Comparison of ENCODE assay signal across 13 cellular contexts in the genomic region with DNA sequence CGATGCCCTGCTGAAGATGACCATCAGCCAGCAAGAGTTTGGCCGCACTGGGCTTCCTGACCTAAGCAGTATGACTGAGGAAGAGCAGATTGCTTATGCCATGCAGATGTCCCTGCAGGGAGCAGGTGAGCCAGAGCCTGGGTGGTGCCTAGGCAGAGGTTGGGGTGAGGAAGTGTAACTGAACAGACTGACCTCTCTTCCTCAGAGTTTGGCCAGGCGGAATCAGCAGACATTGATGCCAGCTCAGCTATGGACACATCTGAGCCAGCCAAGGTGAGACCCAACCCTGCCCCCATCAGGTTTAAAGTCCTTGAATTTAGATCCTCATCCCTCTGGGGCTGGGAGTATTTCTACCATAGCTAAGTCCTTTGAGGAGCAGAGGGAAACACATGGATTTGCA. TPM values are rescaled to one million over a fixed set of nuclear protein-coding genes. Genes with fewer than 3 reads are reported as not detected.
A peak's percentile ranks its signal among the peaks of the same experiment; 100 is the strongest.
DNase-seq lines count a peak whose midpoint lies in the region; ATAC-seq, FAIRE-seq and TF ChIP-seq lines count a peak whose summit lies in the region.
"Had no signal": no experiment of that assay in that cellular context is flagged by ENCODE, and none has a peak within 500 bp of the region (broad histone marks: within the 10 kb centered on the region; RNA-seq: fewer than 3 reads in every experiment).

No MANE protein-coding gene starts in this region.

- TF ChIP-seq RAD21 in HepG2 (CRISPR knock-in tag; IDR thresholded peaks at IDR 0.05) = no peak

- H3K9me3 ChIP-seq in Caco-2 (no peaks in the 10 kb centered on the region), HepG2 (ENCODE audit: low read length) (no peaks in the 10 kb centered on the region), gastroesophageal sphincter (no peaks in the 10 kb centered on the region)
- H3K9me3 ChIP-seq: HAP-1 had no signal

- DNase-seq in Caco-2 (no peak), RWPE1 (ENCODE audit: low spot score) (no peak), HepG2 (ENCODE audit: low spot score) (no peak), posterior vena cava (ENCODE audit: low spot score) (peak; percentile 67), nucleus accumbens (lab: John Stamatoyannopoulos, UW) (no peak)
- DNase-seq: CD8-positive, alpha-beta T cell; COR-L47; GF-D8 had no signal

- no peaks in the 10 kb centered on the region for H3K27me3 Mint-ChIP-seq in Caco-2 (ENCODE audit: insufficient read depth, unreplicated experiment)

- H3K4me3 Mint-ChIP-seq in Caco-2 (ENCODE audit: unreplicated experiment) = no peak overlapping the region
- H3K4me3 Mint-ChIP-seq: CD14-positive monocyte; CD8-positive, alpha-beta T cell had no signal

- peak overlapping the region; percentile 48 for H3K9ac ChIP-seq in HepG2 (ENCODE audit: insufficient read depth, low read depth, low read length)

- peak overlapping the region; percentile 54 for H3K27ac ChIP-seq in RWPE1
- peak overlapping the region; percentile 83 for H3K27ac ChIP-seq in HepG2 (ENCODE audit: extremely low read length, insufficient read depth, low read length)
- no peak overlapping the region for H3K27ac ChIP-seq in gastroesophageal sphincter

- H3K4me2 ChIP-seq in HepG2 (ENCODE audit: low read depth, low read length) = peak overlapping the region; percentile 61; the same call in 1 of the 2 replicates

- TF ChIP-seq EP300 in HepG2 (IDR thresholded peaks at IDR 0.05; ENCODE audit: low read depth in 2 of 2, low read length in 2 of 2) (no peak), HepG2 (CRISPR knock-in tag; IDR thresholded peaks at IDR 0.05; ENCODE audit: borderline replicate concordance) (no peak), gastroesophageal sphincter (IDR thresholded peaks at IDR 0.05) (no peak)

- intact Hi-C loops in Caco-2 (cut with micrococcal nuclease; ENCODE audit: unreplicated experiment) = no loop called here
- intact Hi-C loops in HepG2 (cut with micrococcal nuclease; ENCODE audit: unreplicated experiment) = no loop called here
- intact Hi-C loops in posterior vena cava (cut with DNase I) = no loop called here

- H3K79me2 ChIP-seq in HepG2 (ENCODE audit: insufficient read depth, low read length) = peaks cover 2% of the 10 kb centered on the region

- in situ Hi-C loops in HepG2 (cut with HindIII; ENCODE audit: extremely low pct_ligation_motif_present, low pct_unique_long_range_greater_than_20kb) = no loop called here

- H3K4me1 Mint-ChIP-seq in Caco-2 (ENCODE audit: low read depth, unreplicated experiment) = peaks cover 7% of the 10 kb centered on the region

- H3K9me3 Mint-ChIP-seq in Caco-2 (ENCODE audit: unreplicated experiment) = no peaks in the 10 kb centered on the region
- H3K9me3 Mint-ChIP-seq: CD14-positive monocyte; CD8-positive, alpha-beta T cell had no signal

- no TSS peak for BruUV-seq in Caco-2 (replicated peaks; lab: Mats Ljungman, UMichigan)
- BruUV-seq in HepG2 (replicated peaks; lab: Mats Ljungman, UMichigan) = no TSS peak

- H3K4me3 ChIP-seq in Caco-2 (ENCODE audit: low read depth, low read length) = no peak overlapping the region
- H3K4me3 ChIP-seq in HepG2 (replicated peaks in 1 of 3; ENCODE audit: insufficient read depth in 1 of 3, low read depth in 2 of 3, low read length in 3 of 3) = no peak overlapping the region
- no peak overlapping the region for H3K4me3 ChIP-seq in gastroesophageal sphincter
- H3K4me3 ChIP-seq: HAP-1 had no signal

- H3K36me3 Mint-ChIP-seq in Caco-2 (ENCODE audit: insufficient read depth, unreplicated experiment) = peaks cover 79% of the 10 kb centered on the region

- CTCF ChIA-PET in Caco-2 (lab: Charles Lee) = interaction anchor here (0.6 kb wide), 1 partner anchor 78 kb away, joined by 3 read pairs; no protein-coding TSS in a partner anchor
- CTCF ChIA-PET in RWPE1 (lab: Yijun Ruan, JAX) = no interaction called here
- CTCF ChIA-PET in HepG2 (lab: Yijun Ruan, JAX; ENCODE audit: low intra/inter-chr PET ratio, low total read pairs) = no interaction called here

- WGBS in HepG2 (ENCODE audit: low lambda C conversion rate) = 92% methylated on average over 3 of the region's 3 CpGs
- 84 to 90% methylated on average over 2 of the region's 3 CpGs for WGBS in gastroesophageal sphincter (ENCODE audit: low coverage in 1 of 2), 2 donors

- H3K36me3 ChIP-seq in Caco-2 (ENCODE audit: control insufficient read depth, insufficient read depth, low read length) (no peaks in the 10 kb centered on the region; the same call in none of the 2 replicates), HepG2 (replicated peaks in 1 of 2; ENCODE audit: control insufficient read depth in 1 of 2, insufficient read depth in 2 of 2, low read length in 2 of 2) (peaks cover 14 to 47% of the 10 kb centered on the region in 2 experiments), gastroesophageal sphincter (peaks cover 0 to 91% of the 10 kb centered on the region in 2 donors)

- POLR2A ChIA-PET in Caco-2 (lab: Charles Lee) (no interaction called here), RWPE1 (lab: Yijun Ruan, JAX; ENCODE audit: low non-redundant PET) (no interaction called here), HepG2 (lab: Yijun Ruan, JAX) (interaction anchor here (1.7 to 6.9 kb wide), 4 partner anchors 11 to 77 kb away, joined by 6 to 67 read pairs (median 30); partner anchors contain the start of genes PSMD4, VPS72 and ZNF687)

- TF ChIP-seq CTCF in Caco-2 (IDR thresholded peaks at IDR 0.05; ENCODE audit: insufficient read depth in 1 of 2, low read depth in 1 of 2, low read length in 1 of 2, severe bottlenecking in 1 of 2, unreplicated experiment in 1 of 2) (no peak), RWPE1 (conservative IDR thresholded peaks at IDR 0.05; ENCODE audit: low read depth) (no peak), HepG2 (CRISPR knock-in tag; IDR thresholded peaks at IDR 0.05) (no peak), gastroesophageal sphincter (IDR thresholded peaks at IDR 0.05) (no peak)

- peak overlapping the region; percentile 2 for H3K27ac Mint-ChIP-seq in Caco-2 (ENCODE audit: unreplicated experiment)

- FAIRE-seq in HepG2 (lab: Jason Lieb, UNC) = no peak
- FAIRE-seq: H1 had no signal

- ATAC-seq in HepG2 = no peak; the same call in 2 of the 3 replicates
- no peak for ATAC-seq in GM18861 (IDR thresholded peaks at IDR 0.05; ENCODE audit: unreplicated experiment)
- no peak for ATAC-seq in gastroesophageal sphincter
- ATAC-seq: CD8-positive, alpha-beta T cell had no signal

- H3K4me1 ChIP-seq in Caco-2 (peaks cover 7% of the 10 kb centered on the region; the same call in 1 of the 2 replicates), HepG2 (ENCODE audit: insufficient read depth, low read length) (peaks cover 26% of the 10 kb centered on the region), gastroesophageal sphincter (no peaks in the 10 kb centered on the region)
- H3K4me1 ChIP-seq: HAP-1 had no signal

- H3K27me3 ChIP-seq in Caco-2 (replicated peaks; ENCODE audit: control insufficient read depth, insufficient read depth, low read length) (no peaks in the 10 kb centered on the region), HepG2 (ENCODE audit: control insufficient read depth in 1 of 2, insufficient read depth in 2 of 2, low read length in 2 of 2) (no peaks in the 10 kb centered on the region), gastroesophageal sphincter (no peaks in the 10 kb centered on the region)

- H2AFZ ChIP-seq in HepG2 (ENCODE audit: low read length) = no peak overlapping the region

- no peaks in the 10 kb centered on the region for H4K20me1 ChIP-seq in HepG2 (ENCODE audit: insufficient read depth, low read length)

- TF ChIP-seq POLR2A in HepG2 (IDR thresholded peaks at IDR 0.05; ENCODE audit: insufficient read depth in 1 of 2, low read depth in 2 of 2, low read length in 2 of 2) (no peak), gastroesophageal sphincter (IDR thresholded peaks at IDR 0.05) (no peak)

RNA-seq across cellular contexts. Expression of gene PSMD4, which starts 11.8 kb away (rescaled TPM):
- 250 and 253 TPM in 2 replicates for total RNA-seq in Caco-2 (2022)
- total RNA-seq in HepG2 (2016; rRNA removed; fragmentation: Illumina TruSeq; extraction: Trizol) = 243 and 320 TPM in 2 replicates
- total RNA-seq in HepG2 (2016; cell fraction: cytosol; rRNA removed; fragmentation: Illumina TruSeq; extraction: Trizol; ENCODE audit: low read depth) = 97.9 and 99.1 TPM in 2 replicates
- total RNA-seq in HepG2 (2016; cell fraction: insoluble cytoplasmic fraction; rRNA removed; fragmentation: Illumina TruSeq; extraction: Trizol) = 248 and 329 TPM in 2 replicates
- 108 and 110 TPM in 2 replicates for total RNA-seq in HepG2 (2016; cell fraction: membrane; rRNA removed; fragmentation: Illumina TruSeq; extraction: Trizol)
- total RNA-seq in HepG2 (2016; cell fraction: nucleus; rRNA removed; fragmentation: Illumina TruSeq; extraction: Trizol) = 101 TPM in 2 replicates
- 174 and 194 TPM in 2 replicates for polyA plus RNA-seq in HepG2 (2011; rRNA removed)
- 235 and 265 TPM in 2 replicates for polyA plus RNA-seq in HepG2 (2011; cell fraction: cytosol; rRNA removed)
- polyA plus RNA-seq in HepG2 (2011; cell fraction: nucleus; rRNA removed) = 94.5 and 113 TPM in 2 replicates
- 151 and 156 TPM in 2 replicates for polyA plus RNA-seq in HepG2 (2012)
- polyA plus RNA-seq in HepG2 (2016; cell fraction: cytosol; fragmentation: Illumina TruSeq; extraction: Trizol; ENCODE audit: low read depth) = 64.7 and 68.2 TPM in 2 replicates
- polyA plus RNA-seq in HepG2 (2016; cell fraction: insoluble cytoplasmic fraction; fragmentation: Illumina TruSeq; extraction: Trizol; ENCODE audit: low read depth) = 215 and 240 TPM in 2 replicates
- 61.2 and 68.2 TPM in 2 replicates for polyA plus RNA-seq in HepG2 (2016; cell fraction: membrane; fragmentation: Illumina TruSeq; extraction: Trizol; ENCODE audit: low read depth)
- 167 and 175 TPM in 2 replicates for polyA plus RNA-seq in HepG2 (2016; cell fraction: nucleus; fragmentation: Illumina TruSeq; extraction: Trizol; ENCODE audit: insufficient read depth, low read depth)
- 154 and 325 TPM in 2 replicates for polyA minus RNA-seq in HepG2 (2011; rRNA and poly(A)+ RNA removed; ENCODE audit: low replicate concordance)
- 62.2 and 71.6 TPM in 2 replicates for polyA minus RNA-seq in HepG2 (2011; cell fraction: cytosol; rRNA and poly(A)+ RNA removed)
- 41.6 and 53.0 TPM in 2 replicates for polyA minus RNA-seq in HepG2 (2011; cell fraction: nucleus; rRNA and poly(A)+ RNA removed)
- total RNA-seq in posterior vena cava = 100 to 1,000 TPM; 131 to 139 TPM
- 100 to 1,000 TPM; 163 to 184 (median 171) TPM for total RNA-seq in gastroesophageal sphincter

RNA-seq across cellular contexts. Expression of gene ZNF687, which starts 15.8 kb away (rescaled TPM):
- total RNA-seq in Caco-2 (2022) (23.9 and 30.2 TPM in 2 replicates), HepG2 (2016; rRNA removed; fragmentation: Illumina TruSeq; extraction: Trizol) (14.1 and 15.0 TPM in 2 replicates), posterior vena cava (10 to 100 TPM; 16.7 to 17.1 TPM), gastroesophageal sphincter (10 to 100 TPM; 18.4 to 27.6 (median 24.4) TPM)
- total RNA-seq in HepG2 (2016; cell fraction: cytosol; rRNA removed; fragmentation: Illumina TruSeq; extraction: Trizol; ENCODE audit: low read depth) = 3.3 and 3.9 TPM in 2 replicates
- 13.7 and 14.2 TPM in 2 replicates for total RNA-seq in HepG2 (2016; cell fraction: insoluble cytoplasmic fraction; rRNA removed; fragmentation: Illumina TruSeq; extraction: Trizol)
- total RNA-seq in HepG2 (2016; cell fraction: membrane; rRNA removed; fragmentation: Illumina TruSeq; extraction: Trizol) = 6.1 and 7.4 TPM in 2 replicates
- total RNA-seq in HepG2 (2016; cell fraction: nucleus; rRNA removed; fragmentation: Illumina TruSeq; extraction: Trizol) = 15.7 and 20.5 TPM in 2 replicates
- 16.5 and 24.5 TPM in 2 replicates for polyA plus RNA-seq in HepG2 (2011; rRNA removed)
- 11.9 and 16.7 TPM in 2 replicates for polyA plus RNA-seq in HepG2 (2011; cell fraction: cytosol; rRNA removed)
- polyA plus RNA-seq in HepG2 (2011; cell fraction: nucleus; rRNA removed) = 55.2 and 58.3 TPM in 2 replicates
- 12.2 and 12.3 TPM in 2 replicates for polyA plus RNA-seq in HepG2 (2012)
- 0.57 and 1.1 TPM in 2 replicates for polyA plus RNA-seq in HepG2 (2016; cell fraction: cytosol; fragmentation: Illumina TruSeq; extraction: Trizol; ENCODE audit: low read depth)
- polyA plus RNA-seq in HepG2 (2016; cell fraction: insoluble cytoplasmic fraction; fragmentation: Illumina TruSeq; extraction: Trizol; ENCODE audit: low read depth) = 9.8 and 13.6 TPM in 2 replicates
- polyA plus RNA-seq in HepG2 (2016; cell fraction: membrane; fragmentation: Illumina TruSeq; extraction: Trizol; ENCODE audit: low read depth) = 2.3 and 2.5 TPM in 2 replicates
- polyA plus RNA-seq in HepG2 (2016; cell fraction: nucleus; fragmentation: Illumina TruSeq; extraction: Trizol; ENCODE audit: insufficient read depth, low read depth) = 22.9 and 24.3 TPM in 2 replicates
- 85.3 and 103 TPM in 2 replicates for polyA minus RNA-seq in HepG2 (2011; rRNA and poly(A)+ RNA removed; ENCODE audit: low replicate concordance)
- 20.1 and 23.3 TPM in 2 replicates for polyA minus RNA-seq in HepG2 (2011; cell fraction: cytosol; rRNA and poly(A)+ RNA removed)
- polyA minus RNA-seq in HepG2 (2011; cell fraction: nucleus; rRNA and poly(A)+ RNA removed) = 44.4 and 49.6 TPM in 2 replicates

Comparison
In these comparisons a context has a peak if more than half of its experiments do, and no peak if none do; other contexts are left out.
1. H3K27ac ChIP-seq: peak in RWPE1 (single experiment) and HepG2 (single experiment); none in gastroesophageal sphincter (0 of 4).